ENCODE assay signal across 27 cellular contexts in the genomic region with DNA sequence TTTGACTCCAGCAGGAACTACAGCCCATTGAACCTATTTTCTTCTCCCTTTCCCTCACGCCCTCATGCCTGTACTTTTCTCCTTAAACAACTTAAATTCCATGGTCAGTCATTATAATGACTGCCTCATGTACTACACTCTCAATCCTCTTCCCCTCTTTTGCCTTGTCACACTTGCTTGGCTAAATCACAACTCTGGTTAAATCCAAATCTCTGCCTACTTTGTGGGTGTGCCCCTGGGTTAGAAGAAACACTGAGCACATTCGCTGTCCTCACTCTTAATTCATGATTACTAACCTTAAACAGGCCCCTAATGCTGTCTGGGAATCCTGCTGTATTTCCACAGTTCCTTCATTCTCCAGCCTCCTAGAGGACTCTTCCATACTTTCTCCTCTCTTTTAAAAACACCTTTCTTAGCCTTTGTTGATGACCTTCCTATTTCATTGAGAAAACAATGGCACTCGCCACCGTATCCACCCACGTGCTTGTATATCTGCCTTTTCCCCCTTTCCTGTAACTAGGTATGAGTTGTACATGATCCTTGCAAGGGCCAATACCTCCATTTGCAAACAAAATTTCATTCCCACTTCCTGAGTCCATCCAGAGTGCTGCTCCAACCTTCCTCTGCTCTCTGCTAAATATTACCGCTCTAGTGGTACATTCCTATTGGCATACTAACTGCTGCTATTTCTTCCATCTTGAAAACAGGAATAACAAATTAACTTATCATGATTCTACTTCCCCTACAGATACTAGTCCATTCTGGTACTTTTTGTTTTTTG. TPM values are rescaled to one million over a fixed set of nuclear protein-coding genes. Genes with fewer than 3 reads are reported as not detected.
DNase-seq lines count a peak whose midpoint lies in the region; ATAC-seq, FAIRE-seq and TF ChIP-seq lines count a peak whose summit lies in the region.
"Had no signal": no experiment of that assay in that cellular context is flagged by ENCODE, and none has a peak within 500 bp of the region (broad histone marks: within the 10 kb centered on the region; RNA-seq: fewer than 3 reads in every experiment).

No MANE protein-coding gene starts in this region.

- CTCF ChIA-PET in HepG2 (lab: Yijun Ruan, JAX; ENCODE audit: low intra/inter-chr PET ratio, low total read pairs): no interaction called here

- H3K27me3 ChIP-seq in HepG2 (ENCODE audit: control insufficient read depth in 1 of 2, insufficient read depth in 2 of 2, low read length in 2 of 2) (no peaks in the 10 kb centered on the region), right lobe of liver (no peaks in the 10 kb centered on the region), psoas muscle (ENCODE audit: insufficient read depth in 3 of 3, low read length in 2 of 3) (no peaks in the 10 kb centered on the region), vagina (no peaks in the 10 kb centered on the region)
- H3K27me3 ChIP-seq: adrenal gland, MG63 had no signal

- H3K4me3 ChIP-seq in HepG2 (replicated peaks in 1 of 3; ENCODE audit: insufficient read depth in 1 of 3, low read depth in 2 of 3, low read length in 3 of 3): no peak overlapping the region
- no peak overlapping the region for H3K4me3 ChIP-seq in right lobe of liver
- H3K4me3 ChIP-seq in psoas muscle: no peak overlapping the region
- no peak overlapping the region for H3K4me3 ChIP-seq in vagina
- H3K4me3 ChIP-seq: adrenal gland, MG63 had no signal

- in situ Hi-C loops in HepG2 (cut with HindIII; ENCODE audit: extremely low pct_ligation_motif_present, low pct_unique_long_range_greater_than_20kb): no loop called here

- H3K27ac ChIP-seq in HepG2 (ENCODE audit: extremely low read length, insufficient read depth, low read length) (peak overlapping the region; percentile 16), right lobe of liver (peak overlapping the region in 1 of 3 donors; percentile 74), psoas muscle (peak overlapping the region; percentile 16), vagina (peak overlapping the region; percentile 86)

- intact Hi-C loops in HepG2 (cut with micrococcal nuclease; ENCODE audit: unreplicated experiment): no loop called here
- intact Hi-C loops in right lobe of liver (cut with DNase I): no loop called here
- intact Hi-C loops in psoas muscle (cut with DNase I): no loop called here
- intact Hi-C loops in vagina (cut with DNase I): no loop called here

- peaks cover 17% of the 10 kb centered on the region for H4K20me1 ChIP-seq in HepG2 (ENCODE audit: insufficient read depth, low read length)

- FAIRE-seq in HepG2 (lab: Jason Lieb, UNC): no peak
- FAIRE-seq: urothelium cell line had no signal

- no TSS peak for BruUV-seq in HepG2 (replicated peaks; lab: Mats Ljungman, UMichigan)

- no peak overlapping the region for H3K9ac ChIP-seq in HepG2 (ENCODE audit: insufficient read depth, low read depth, low read length)

- H3K79me2 ChIP-seq in HepG2 (ENCODE audit: insufficient read depth, low read length): peaks cover 93% of the 10 kb centered on the region

- 93% methylated on average over 6 of the region's 6 CpGs for WGBS in HepG2 (ENCODE audit: low lambda C conversion rate)
- 74% methylated on average over 6 of the region's 6 CpGs for WGBS in right lobe of liver (ENCODE audit: insufficient coverage, low coverage, low lambda C conversion rate, missing lambda C conversion rate)
- WGBS in psoas muscle, 3 donors: 87 to 92% (median 88%) methylated on average over 6 of the region's 6 CpGs

- H3K36me3 ChIP-seq in HepG2 (replicated peaks in 1 of 2; ENCODE audit: control insufficient read depth in 1 of 2, insufficient read depth in 2 of 2, low read length in 2 of 2) (no peaks in the 10 kb centered on the region; a peak in 1 of 5 replicates), right lobe of liver (no peaks in the 10 kb centered on the region), psoas muscle (ENCODE audit: insufficient read depth in 1 of 2, low read depth in 1 of 2) (no peaks in the 10 kb centered on the region), vagina (no peaks in the 10 kb centered on the region)
- H3K36me3 ChIP-seq: adrenal gland, MG63 had no signal

- DNase-seq in HepG2 (ENCODE audit: low spot score): no peak
- DNase-seq in right lobe of liver: no peak
- DNase-seq in dermis blood vessel endothelial cell: peak; percentile 30
- no peak for DNase-seq in psoas muscle
- DNase-seq in vagina (ENCODE audit: extremely low spot score in 2 of 2): no peak
- DNase-seq in NCI-H2029 treated with DMSO at 0.1 percent for 48 hours (lab: John Stamatoyannopoulos, UW): no peak
- DNase-seq in effector CD8-positive, alpha-beta T cell (lab: John Stamatoyannopoulos, UW): no peak
- DNase-seq: activated CD4-positive, alpha-beta T cell treated with anti-CD3 and anti-CD28 coated beads, Interleukin-2, amount 50 U/mL, for 48 hours; activated CD4-positive, CD25-positive, alpha-beta regulatory T cell treated with anti-CD3 and anti-CD28 coated beads, Interleukin-2, amount 50 U/mL, for 72 hours; activated naive CD4-positive, alpha-beta T cell treated with anti-CD3 and anti-CD28 coated beads for 36 hours; CD4-positive, alpha-beta memory T cell; foreskin melanocyte; GOT3; KG1; MG63; midbrain; naive B cell; NCI-H1417; NCI-H2029; NCI-H2227 treated with DMSO at 0.1 percent for 48 hours; NCI-H526; T-helper 17 cell had no signal

- POLR2A ChIA-PET in HepG2 (lab: Yijun Ruan, JAX): interaction anchor here (1.5 kb wide), 1 partner anchor 8 kb away, joined by 6 read pairs; no protein-coding TSS in a partner anchor

- TF ChIP-seq EP300 in HepG2 (IDR thresholded peaks at IDR 0.05; ENCODE audit: low read depth in 2 of 2, low read length in 2 of 2) (no peak), HepG2 (CRISPR knock-in tag; IDR thresholded peaks at IDR 0.05; ENCODE audit: borderline replicate concordance) (no peak)

- H3K4me1 ChIP-seq in HepG2 (ENCODE audit: insufficient read depth, low read length) (peaks cover 52% of the 10 kb centered on the region), right lobe of liver (peaks cover 0 to 12% (median 5%) of the 10 kb centered on the region in 4 donors), psoas muscle (peaks cover 30% of the 10 kb centered on the region), vagina (peaks cover 39% of the 10 kb centered on the region)

- TF ChIP-seq CTCF in HepG2 (CRISPR knock-in tag; IDR thresholded peaks at IDR 0.05) (no peak), right lobe of liver (IDR thresholded peaks at IDR 0.05) (no peak), psoas muscle (IDR thresholded peaks at IDR 0.05) (no peak), vagina (IDR thresholded peaks at IDR 0.05) (no peak)

- no peak overlapping the region for H3K4me2 ChIP-seq in HepG2 (ENCODE audit: low read depth, low read length)

- no peak overlapping the region for H2AFZ ChIP-seq in HepG2 (ENCODE audit: low read length)

- H3K9me3 ChIP-seq in HepG2 (ENCODE audit: low read length) (no peaks in the 10 kb centered on the region), right lobe of liver (no peaks in the 10 kb centered on the region), psoas muscle (no peaks in the 10 kb centered on the region), vagina (no peaks in the 10 kb centered on the region)
- H3K9me3 ChIP-seq: adrenal gland, MG63 had no signal

- ATAC-seq in HepG2: peak; percentile 43; the same call in 1 of the 3 replicates
- no peak for ATAC-seq in right lobe of liver
- ATAC-seq in psoas muscle: no peak
- no peak for ATAC-seq in HG03571 (IDR thresholded peaks at IDR 0.05; ENCODE audit: unreplicated experiment)
- ATAC-seq: SK-N-SH treated with all-trans-retinoic acid at 6 μM for 48 hours; stimulated activated memory B cell treated with anti-CD40 and anti-IgM and Interleukin-4, amounts not matched to agents 10 μg/mL and 1 μg/mL and 100 μg/mL, for 72 hours; T-helper 17 cell had no signal

- TF ChIP-seq RAD21 in HepG2 (CRISPR knock-in tag; IDR thresholded peaks at IDR 0.05): no peak

- TF ChIP-seq POLR2A in HepG2 (IDR thresholded peaks at IDR 0.05; ENCODE audit: insufficient read depth in 1 of 2, low read depth in 2 of 2, low read length in 2 of 2): no peak
- no peak for TF ChIP-seq POLR2A in right lobe of liver (IDR thresholded peaks at IDR 0.05)
- no peak for TF ChIP-seq POLR2A in vagina (IDR thresholded peaks at IDR 0.05)

RNA-seq across cellular contexts. Expression of gene ZNRF1, which starts 28.9 kb away (rescaled TPM):
- 32.3 and 43.9 TPM in 2 replicates for total RNA-seq in HepG2 (2016; rRNA removed; fragmentation: Illumina TruSeq; extraction: Trizol)
- total RNA-seq in HepG2 (2016; cell fraction: cytosol; rRNA removed; fragmentation: Illumina TruSeq; extraction: Trizol; ENCODE audit: low read depth): 46.2 and 52.2 TPM in 2 replicates
- 26.3 and 43.8 TPM in 2 replicates for total RNA-seq in HepG2 (2016; cell fraction: insoluble cytoplasmic fraction; rRNA removed; fragmentation: Illumina TruSeq; extraction: Trizol)
- total RNA-seq in HepG2 (2016; cell fraction: membrane; rRNA removed; fragmentation: Illumina TruSeq; extraction: Trizol): 73.9 and 84.0 TPM in 2 replicates
- total RNA-seq in HepG2 (2016; cell fraction: nucleus; rRNA removed; fragmentation: Illumina TruSeq; extraction: Trizol): 34.9 and 38.5 TPM in 2 replicates
- 57.8 and 58.7 TPM in 2 replicates for polyA plus RNA-seq in HepG2 (2011; rRNA removed)
- polyA plus RNA-seq in HepG2 (2011; cell fraction: cytosol; rRNA removed): 49.3 and 50.7 TPM in 2 replicates
- 53.8 and 60.6 TPM in 2 replicates for polyA plus RNA-seq in HepG2 (2011; cell fraction: nucleus; rRNA removed)
- 60.3 and 61.1 TPM in 2 replicates for polyA plus RNA-seq in HepG2 (2012)
- 58.2 and 74.1 TPM in 2 replicates for polyA plus RNA-seq in HepG2 (2016; cell fraction: cytosol; fragmentation: Illumina TruSeq; extraction: Trizol; ENCODE audit: low read depth)
- 57.0 and 68.2 TPM in 2 replicates for polyA plus RNA-seq in HepG2 (2016; cell fraction: insoluble cytoplasmic fraction; fragmentation: Illumina TruSeq; extraction: Trizol; ENCODE audit: low read depth)
- 93.8 and 103 TPM in 2 replicates for polyA plus RNA-seq in HepG2 (2016; cell fraction: membrane; fragmentation: Illumina TruSeq; extraction: Trizol; ENCODE audit: low read depth)
- polyA plus RNA-seq in HepG2 (2016; cell fraction: nucleus; fragmentation: Illumina TruSeq; extraction: Trizol; ENCODE audit: insufficient read depth, low read depth): 95.3 and 97.7 TPM in 2 replicates
- polyA minus RNA-seq in HepG2 (2011; rRNA and poly(A)+ RNA removed; ENCODE audit: low replicate concordance): 21.3 and 56.1 TPM in 2 replicates
- 36.5 and 37.9 TPM in 2 replicates for polyA minus RNA-seq in HepG2 (2011; cell fraction: cytosol; rRNA and poly(A)+ RNA removed)
- 56.4 and 57.4 TPM in 2 replicates for polyA minus RNA-seq in HepG2 (2011; cell fraction: nucleus; rRNA and poly(A)+ RNA removed)
- 10 to 100 TPM; 10.2 to 18.8 (median 11.1) TPM for total RNA-seq in right lobe of liver
- total RNA-seq in dermis blood vessel endothelial cell: 29.9 and 35.7 TPM in 2 replicates
- total RNA-seq in psoas muscle: 10 to 100 TPM; 21.1 to 57.0 (median 36.1) TPM
- 10 to 100 TPM in 2 of 3 donors, 1 to 10 TPM in 1; 6.7 to 27.4 (median 15.5) TPM for polyA plus RNA-seq in psoas muscle
- total RNA-seq in vagina: 20.1 TPM

RNA-seq across cellular contexts. Expression of gene WDR59, which starts 42.8 kb away (rescaled TPM):
- total RNA-seq in HepG2 (2016; rRNA removed; fragmentation: Illumina TruSeq; extraction: Trizol) (59.6 and 65.2 TPM in 2 replicates), right lobe of liver (10 to 100 TPM; 23.2 to 69.5 (median 48.3) TPM), dermis blood vessel endothelial cell (10.3 and 16.3 TPM in 2 replicates), psoas muscle (10 to 100 TPM; 30.6 to 48.2 (median 31.7) TPM), vagina (95.3 TPM)
- 39.7 and 43.0 TPM in 2 replicates for total RNA-seq in HepG2 (2016; cell fraction: cytosol; rRNA removed; fragmentation: Illumina TruSeq; extraction: Trizol; ENCODE audit: low read depth)
- 53.3 and 75.1 TPM in 2 replicates for total RNA-seq in HepG2 (2016; cell fraction: insoluble cytoplasmic fraction; rRNA removed; fragmentation: Illumina TruSeq; extraction: Trizol)
- 30.0 and 33.1 TPM in 2 replicates for total RNA-seq in HepG2 (2016; cell fraction: membrane; rRNA removed; fragmentation: Illumina TruSeq; extraction: Trizol)
- 99.3 and 116 TPM in 2 replicates for total RNA-seq in HepG2 (2016; cell fraction: nucleus; rRNA removed; fragmentation: Illumina TruSeq; extraction: Trizol)
- polyA plus RNA-seq in HepG2 (2011; rRNA removed) (305 and 306 TPM in 2 replicates), psoas muscle (10 to 100 TPM; 12.0 to 24.0 (median 14.7) TPM)
- polyA plus RNA-seq in HepG2 (2011; cell fraction: cytosol; rRNA removed): 138 and 145 TPM in 2 replicates
- polyA plus RNA-seq in HepG2 (2011; cell fraction: nucleus; rRNA removed): 679 and 865 TPM in 2 replicates
- 137 and 153 TPM in 2 replicates for polyA plus RNA-seq in HepG2 (2012)
- 19.6 and 23.0 TPM in 2 replicates for polyA plus RNA-seq in HepG2 (2016; cell fraction: cytosol; fragmentation: Illumina TruSeq; extraction: Trizol; ENCODE audit: low read depth)
- 81.5 and 84.5 TPM in 2 replicates for polyA plus RNA-seq in HepG2 (2016; cell fraction: insoluble cytoplasmic fraction; fragmentation: Illumina TruSeq; extraction: Trizol; ENCODE audit: low read depth)
- polyA plus RNA-seq in HepG2 (2016; cell fraction: membrane; fragmentation: Illumina TruSeq; extraction: Trizol; ENCODE audit: low read depth): 29.2 and 35.3 TPM in 2 replicates
- 510 and 518 TPM in 2 replicates for polyA plus RNA-seq in HepG2 (2016; cell fraction: nucleus; fragmentation: Illumina TruSeq; extraction: Trizol; ENCODE audit: insufficient read depth, low read depth)
- polyA minus RNA-seq in HepG2 (2011; rRNA and poly(A)+ RNA removed; ENCODE audit: low replicate concordance): 88.4 and 308 TPM in 2 replicates
- polyA minus RNA-seq in HepG2 (2011; cell fraction: cytosol; rRNA and poly(A)+ RNA removed): 73.9 and 99.1 TPM in 2 replicates
- 316 and 324 TPM in 2 replicates for polyA minus RNA-seq in HepG2 (2011; cell fraction: nucleus; rRNA and poly(A)+ RNA removed)
